Comparison of ENCODE assay signal across 8 cellular contexts in the genomic region with DNA sequence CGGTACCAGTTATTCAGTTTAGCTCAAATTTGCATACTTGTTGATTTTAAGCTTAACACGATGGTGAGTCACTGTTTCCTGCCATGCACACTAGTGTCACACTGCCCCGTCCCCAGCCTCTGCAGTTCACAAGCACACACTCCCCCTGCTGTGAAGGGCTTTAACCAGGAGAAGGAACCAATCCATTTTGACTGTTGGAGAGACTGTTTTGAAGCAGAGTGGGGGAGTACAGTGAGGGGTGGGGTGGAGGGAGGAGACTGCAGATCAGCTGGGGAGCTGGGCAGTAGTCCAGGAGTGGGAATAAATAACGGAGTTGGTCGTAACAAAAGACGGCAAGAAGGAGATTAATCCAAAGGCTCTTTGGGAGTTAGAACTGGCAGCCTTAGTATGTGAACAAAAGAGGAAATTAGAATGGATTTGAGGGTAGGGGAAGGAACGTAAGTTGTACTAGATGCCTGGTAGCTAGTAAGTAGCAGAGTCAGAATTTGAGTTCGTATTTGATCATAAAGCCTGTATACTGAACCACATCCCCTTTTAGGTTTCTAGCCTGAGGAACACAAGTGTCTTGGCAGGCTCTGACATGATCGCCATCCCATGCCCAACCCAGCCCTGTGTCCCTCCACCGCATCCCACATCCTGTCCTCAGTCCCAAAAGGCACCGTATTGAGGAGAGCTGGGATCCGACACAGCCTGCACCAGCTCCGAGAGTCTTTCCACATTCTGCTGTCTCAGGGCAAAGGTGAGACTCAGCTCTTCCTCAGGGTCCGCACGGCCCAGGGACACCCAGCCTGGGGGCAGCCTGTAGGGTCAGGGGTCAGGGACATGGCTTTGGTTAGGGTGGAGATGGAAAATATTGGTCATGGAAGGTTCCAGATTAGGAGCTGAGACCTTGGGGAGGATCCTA. TPM values are rescaled to one million over a fixed set of nuclear protein-coding genes. Genes with fewer than 3 reads are reported as not detected.
DNase-seq lines count a peak whose midpoint lies in the region; TF ChIP-seq lines count a peak whose summit lies in the region.

No MANE protein-coding gene starts in this region.

- H3K4me1 ChIP-seq in OCI-LY1 (ENCODE audit: insufficient read depth, low read length, severe bottlenecking): peaks cover 19% of the 10 kb centered on the region
- H3K4me1 ChIP-seq in urinary bladder (ENCODE audit: insufficient read depth): no peaks in the 10 kb centered on the region

- H3K9ac ChIP-seq in OCI-LY1 (ENCODE audit: low read length): peak overlapping the region; percentile 74

- H4K20me1 ChIP-seq in OCI-LY1 (ENCODE audit: insufficient read depth, low read length): no peaks in the 10 kb centered on the region

- TF ChIP-seq CTCF in OCI-LY1 (IDR thresholded peaks at IDR 0.05; ENCODE audit: low read length): no peak

- H3K79me2 ChIP-seq in OCI-LY1 (ENCODE audit: insufficient read depth, low read length): no peaks in the 10 kb centered on the region

- 0 out of 2 replicates have a peak, but pooled peaks cover 1% of the 10 kb centered on the region for H3K27me3 ChIP-seq in OCI-LY1 (ENCODE audit: insufficient read depth, low read length)

- 0 out of 2 replicates have a peak, but pooled peaks cover 4% of the 10 kb centered on the region for H3K36me3 ChIP-seq in OCI-LY1 (ENCODE audit: insufficient read depth, low read length)
- H3K36me3 ChIP-seq in urinary bladder (ENCODE audit: insufficient read depth): no peaks in the 10 kb centered on the region

- 8% methylated on average over 15 of the region's 15 CpGs for WGBS in urinary bladder

- DNase-seq in SKM-1 treated with dmso at 0.1 percent for 144 hours (lab: John Stamatoyannopoulos, UW; ENCODE audit: unreplicated experiment) (peak; percentile 33), SKM-1 (lab: John Stamatoyannopoulos, UW; ENCODE audit: unreplicated experiment) (no peak), fibroblast of the conjunctiva (ENCODE audit: low read depth) (peak; percentile 43), occipital lobe (lab: John Stamatoyannopoulos, UW) (peak; percentile 43), DMS114 treated with DMSO at 0.1 percent for 48 hours (lab: John Stamatoyannopoulos, UW; ENCODE audit: unreplicated experiment) (no peak)
- peak; percentile 39 to 52 for DNase-seq in activated T-helper 1 cell treated with anti-CD3 and anti-CD28 coated beads, Interleukin-2, amount 50 U/mL, for 16 hours (ENCODE audit: low read depth in 1 of 2, low spot score in 1 of 2)

- peak overlapping the region; percentile 93 for H3K4me2 ChIP-seq in OCI-LY1 (ENCODE audit: low read length)

- H2AFZ ChIP-seq in OCI-LY1 (ENCODE audit: low read length): no peak overlapping the region

- H3F3A ChIP-seq in OCI-LY1 (ENCODE audit: insufficient read depth, low read length): no peaks in the 10 kb centered on the region

- H3K9me3 ChIP-seq in OCI-LY1 (ENCODE audit: low read length): no peaks in the 10 kb centered on the region

- no peak overlapping the region for H3K27ac ChIP-seq in OCI-LY1 (ENCODE audit: low read depth, low read length, poor library complexity, severe bottlenecking)
- peak overlapping the region; percentile 74 for H3K27ac ChIP-seq in urinary bladder (ENCODE audit: low read depth)

- H3K4me3 ChIP-seq in OCI-LY1 (ENCODE audit: low read depth, low read length, poor library complexity, severe bottlenecking) (peak overlapping the region; percentile 82), urinary bladder (ENCODE audit: low read depth, low read length) (peak overlapping the region; percentile 67)

- H3K9me2 ChIP-seq in OCI-LY1 (ENCODE audit: low read depth, low read length): no peaks in the 10 kb centered on the region

RNA-seq across cellular contexts. Expression of a gene that starts 0.9 kb away (rescaled TPM):
- total RNA-seq in occipital lobe (7.3 TPM), urinary bladder (48.9 TPM)
- polyA plus RNA-seq in urinary bladder: 101 TPM

RNA-seq across cellular contexts. Expression of a gene that starts 6.4 kb away (rescaled TPM):
- 15.3 TPM for total RNA-seq in occipital lobe
- 12.4 TPM for total RNA-seq in urinary bladder
- 65.3 TPM for polyA plus RNA-seq in urinary bladder

RNA-seq across cellular contexts. Expression of a gene that starts 14.8 kb away (rescaled TPM):
- total RNA-seq in occipital lobe (44.9 TPM), urinary bladder (216 TPM)
- polyA plus RNA-seq in urinary bladder: 578 TPM

RNA-seq across cellular contexts. Expression of a gene that starts 15.0 kb away (rescaled TPM):
- 17.5 TPM for total RNA-seq in occipital lobe
- 14.2 TPM for total RNA-seq in urinary bladder
- 24.8 TPM for polyA plus RNA-seq in urinary bladder

RNA-seq across cellular contexts. Expression of a gene that starts 37.2 kb away (rescaled TPM):
- total RNA-seq in occipital lobe (49.9 TPM), urinary bladder (49.2 TPM)
- polyA plus RNA-seq in urinary bladder: 28.6 TPM

Comparison
In these comparisons a context has a peak if more than half of its experiments do, and no peak if none do; other contexts are left out.
1. DNase-seq: peak in SKM-1 treated with dmso at 0.1 percent for 144 hours (single experiment), activated T-helper 1 cell treated with anti-CD3 and anti-CD28 coated beads, Interleukin-2, amount 50 U/mL, for 16 hours (2 of 2), fibroblast of the conjunctiva (single experiment) and occipital lobe (single experiment); none in SKM-1 (single experiment) and DMS114 treated with DMSO at 0.1 percent for 48 hours (single experiment).